Comparison of ENCODE assay signal across 1 cellular context in genomic region chr3:168090306-168091085, GRCh38.
TF ChIP-seq lines count a peak whose summit lies in the region.

No MANE protein-coding gene starts in this region.

TF ChIP-seq in HepG2, 621 proteins besides CTCF, POLR2A, EP300 and RAD21 (continued from another document):
- TF ChIP-seq, protein P1, sequence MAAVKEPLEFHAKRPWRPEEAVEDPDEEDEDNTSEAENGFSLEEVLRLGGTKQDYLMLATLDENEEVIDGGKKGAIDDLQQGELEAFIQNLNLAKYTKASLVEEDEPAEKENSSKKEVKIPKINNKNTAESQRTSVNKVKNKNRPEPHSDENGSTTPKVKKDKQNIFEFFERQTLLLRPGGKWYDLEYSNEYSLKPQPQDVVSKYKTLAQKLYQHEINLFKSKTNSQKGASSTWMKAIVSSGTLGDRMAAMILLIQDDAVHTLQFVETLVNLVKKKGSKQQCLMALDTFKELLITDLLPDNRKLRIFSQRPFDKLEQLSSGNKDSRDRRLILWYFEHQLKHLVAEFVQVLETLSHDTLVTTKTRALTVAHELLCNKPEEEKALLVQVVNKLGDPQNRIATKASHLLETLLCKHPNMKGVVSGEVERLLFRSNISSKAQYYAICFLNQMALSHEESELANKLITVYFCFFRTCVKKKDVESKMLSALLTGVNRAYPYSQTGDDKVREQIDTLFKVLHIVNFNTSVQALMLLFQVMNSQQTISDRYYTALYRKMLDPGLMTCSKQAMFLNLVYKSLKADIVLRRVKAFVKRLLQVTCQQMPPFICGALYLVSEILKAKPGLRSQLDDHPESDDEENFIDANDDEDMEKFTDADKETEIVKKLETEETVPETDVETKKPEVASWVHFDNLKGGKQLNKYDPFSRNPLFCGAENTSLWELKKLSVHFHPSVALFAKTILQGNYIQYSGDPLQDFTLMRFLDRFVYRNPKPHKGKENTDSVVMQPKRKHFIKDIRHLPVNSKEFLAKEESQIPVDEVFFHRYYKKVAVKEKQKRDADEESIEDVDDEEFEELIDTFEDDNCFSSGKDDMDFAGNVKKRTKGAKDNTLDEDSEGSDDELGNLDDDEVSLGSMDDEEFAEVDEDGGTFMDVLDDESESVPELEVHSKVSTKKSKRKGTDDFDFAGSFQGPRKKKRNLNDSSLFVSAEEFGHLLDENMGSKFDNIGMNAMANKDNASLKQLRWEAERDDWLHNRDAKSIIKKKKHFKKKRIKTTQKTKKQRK (IDR thresholded peaks at IDR 0.05; ENCODE audit: low read length): no peak
- TF ChIP-seq RXRB (CRISPR knock-in tag; IDR thresholded peaks at IDR 0.05; ENCODE audit: borderline replicate concordance): no peak
- TF ChIP-seq ZNF260 (CRISPR knock-in tag; IDR thresholded peaks at IDR 0.05; ENCODE audit: borderline replicate concordance, low read depth): 0 out of 2 replicates have a peak, but pooled peaks have one; percentile 56
- TF ChIP-seq KLF12 (CRISPR knock-in tag; IDR thresholded peaks at IDR 0.05; ENCODE audit: borderline replicate concordance): no peak
- no peak for TF ChIP-seq HNF1A (IDR thresholded peaks at IDR 0.05; ENCODE audit: low read depth)
- 0 out of 2 replicates have a peak, but pooled peaks have one; percentile 2 for TF ChIP-seq HNF1A (CRISPR knock-in tag; IDR thresholded peaks at IDR 0.05; ENCODE audit: borderline replicate concordance)
- TF ChIP-seq RAD51 (IDR thresholded peaks at IDR 0.05; ENCODE audit: borderline replicate concordance): no peak
- no peak for TF ChIP-seq MTERF4 (CRISPR knock-in tag; IDR thresholded peaks at IDR 0.05)
- TF ChIP-seq PHB2 (IDR thresholded peaks at IDR 0.05; ENCODE audit: partially characterized antibody): no peak
- TF ChIP-seq ZNF841 (CRISPR knock-in tag; IDR thresholded peaks at IDR 0.05; ENCODE audit: borderline replicate concordance): no peak
- TF ChIP-seq ELF4 (CRISPR knock-in tag; IDR thresholded peaks at IDR 0.05; ENCODE audit: borderline replicate concordance): 0 out of 2 replicates have a peak, but pooled peaks have one; percentile 1
